22 cellular contexts compared by ENCODE assay signal in genomic region chr9:20012232-20012631, GRCh38.
DNase-seq lines count a peak whose midpoint lies in the region; ATAC-seq and TF ChIP-seq lines count a peak whose summit lies in the region.
"Had no signal": no experiment of that assay in that cellular context is flagged by ENCODE, and none has a peak within 500 bp of the region (broad histone marks: within the 10 kb centered on the region; RNA-seq: fewer than 3 reads in every experiment).

No MANE protein-coding gene starts in this region.

- intact Hi-C loops in activated T-helper 2 cell treated with anti-CD3 and anti-CD28 coated beads, Interferon-gamma antibody, Interleukin-2, Interleukin-4, amounts not matched to agents 10 μg/mL and 5 μg/mL and 100 μg/mL, durations not matched to agents 14 hours and 24 hours and 36 hours (cut with micrococcal nuclease): no loop called here
- intact Hi-C loops in dorsolateral prefrontal cortex (cut with DNase I): no loop called here

- no peak for TF ChIP-seq CTCF in dorsolateral prefrontal cortex (IDR thresholded peaks at IDR 0.05 in 54 of 56, conservative IDR thresholded peaks at IDR 0.05 in 2 of 56; ENCODE audit: low read depth in 1 of 56, partially characterized antibody in 56 of 56)

- peaks cover 13% of the 10 kb centered on the region for H3K36me3 Mint-ChIP-seq in activated T-helper 2 cell treated with anti-CD3 and anti-CD28 coated beads, Interferon-gamma antibody, Interleukin-2, Interleukin-4, amounts not matched to agents 10 μg/mL and 5 μg/mL and 100 μg/mL, durations not matched to agents 14 hours and 24 hours and 36 hours (ENCODE audit: low read depth)
- H3K36me3 Mint-ChIP-seq in natural killer cell treated with Interleukin-12 subunit alpha and Interleukin-12 subunit beta and Interleukin-15 and Interleukin-18, amount 100 ng/mL, for 72 hours: peaks cover 12% of the 10 kb centered on the region

- no peak overlapping the region for H3K4me3 Mint-ChIP-seq in activated T-helper 2 cell treated with anti-CD3 and anti-CD28 coated beads, Interferon-gamma antibody, Interleukin-2, Interleukin-4, amounts not matched to agents 10 μg/mL and 5 μg/mL and 100 μg/mL, durations not matched to agents 14 hours and 24 hours and 36 hours (ENCODE audit: low read depth)
- H3K4me3 Mint-ChIP-seq in natural killer cell treated with Interleukin-12 subunit alpha and Interleukin-12 subunit beta and Interleukin-15 and Interleukin-18, amount 100 ng/mL, for 72 hours: no peak overlapping the region
- H3K4me3 Mint-ChIP-seq: GM23338 had no signal

- peak overlapping the region; percentile 48 for H3K27ac Mint-ChIP-seq in activated T-helper 2 cell treated with anti-CD3 and anti-CD28 coated beads, Interferon-gamma antibody, Interleukin-2, Interleukin-4, amounts not matched to agents 10 μg/mL and 5 μg/mL and 100 μg/mL, durations not matched to agents 14 hours and 24 hours and 36 hours
- H3K27ac Mint-ChIP-seq in natural killer cell treated with Interleukin-12 subunit alpha and Interleukin-12 subunit beta and Interleukin-15 and Interleukin-18, amount 100 ng/mL, for 72 hours: no peak overlapping the region
- H3K27ac Mint-ChIP-seq: GM23338 had no signal

- peaks cover 21% of the 10 kb centered on the region for H3K9me3 Mint-ChIP-seq in activated T-helper 2 cell treated with anti-CD3 and anti-CD28 coated beads, Interferon-gamma antibody, Interleukin-2, Interleukin-4, amounts not matched to agents 10 μg/mL and 5 μg/mL and 100 μg/mL, durations not matched to agents 14 hours and 24 hours and 36 hours
- H3K9me3 Mint-ChIP-seq in natural killer cell treated with Interleukin-12 subunit alpha and Interleukin-12 subunit beta and Interleukin-15 and Interleukin-18, amount 100 ng/mL, for 72 hours: peaks cover 18% of the 10 kb centered on the region

- peak; percentile 38 to 41 for ATAC-seq in activated CD4-positive, CD25-positive, alpha-beta regulatory T cell treated with anti-CD3 and anti-CD28 coated beads, Interleukin-2, amount 50 U/mL, for 24 hours
- no peak for ATAC-seq in natural killer cell treated with Interleukin-12 subunit alpha and Interleukin-12 subunit beta and Interleukin-15 and Interleukin-18, amount 100 ng/mL, for 72 hours
- ATAC-seq: GM23338, PC-3 had no signal

- H3K27me3 ChIP-seq in dorsolateral prefrontal cortex: no peaks in the 10 kb centered on the region
- H3K27me3 ChIP-seq: MG63 had no signal

- no peak for DNase-seq in activated CD4-positive, CD25-positive, alpha-beta regulatory T cell treated with anti-CD3 and anti-CD28 coated beads, Interleukin-2, amount 50 U/mL, for 72 hours
- DNase-seq in activated effector memory CD4-positive, alpha-beta T cell treated with anti-CD3 and anti-CD28 coated beads, Interleukin-2, amount 50 U/mL, for 16 hours: peak; percentile 68
- DNase-seq in activated effector memory CD4-positive, alpha-beta T cell treated with Interleukin-2 at 50 U/mL for 16 hours: no peak
- DNase-seq in activated T-helper 2 cell treated with anti-CD3 and anti-CD28 coated beads, Interferon-gamma antibody, Interleukin-2, Interleukin-4, amounts not matched to agents 10 μg/mL and 5 μg/mL and 100 μg/mL, durations not matched to agents 14 hours and 24 hours and 36 hours (ENCODE audit: low spot score): no peak
- DNase-seq in stimulated activated CD4-positive, alpha-beta T cell treated with anti-CD3 and anti-CD28 coated beads, Interleukin-4, amount 100 ng/mL, for 1 hour: peak; percentile 12
- no peak for DNase-seq in dorsolateral prefrontal cortex
- DNase-seq in natural killer cell treated with Interleukin-12 subunit alpha and Interleukin-12 subunit beta and Interleukin-15 and Interleukin-18, amount 100 ng/mL, for 72 hours (ENCODE audit: low spot score): no peak
- DNase-seq: AML-193, HCEC 1CT, Kasumi-1, MG63, NCI-H1048, NCI-H1436, NCI-H1930, NCI-H345, NCI-H524 treated with DMSO at 0.1 percent for 48 hours, PC-3, RPMI8226 had no signal

- H3K27me3 Mint-ChIP-seq in activated T-helper 2 cell treated with anti-CD3 and anti-CD28 coated beads, Interferon-gamma antibody, Interleukin-2, Interleukin-4, amounts not matched to agents 10 μg/mL and 5 μg/mL and 100 μg/mL, durations not matched to agents 14 hours and 24 hours and 36 hours (ENCODE audit: low read depth): no peaks in the 10 kb centered on the region
- peaks cover 0 to 3% of the 10 kb centered on the region in 2 donors for H3K27me3 Mint-ChIP-seq in natural killer cell treated with Interleukin-12 subunit alpha and Interleukin-12 subunit beta and Interleukin-15 and Interleukin-18, amount 100 ng/mL, for 72 hours

- H3K27ac ChIP-seq in dorsolateral prefrontal cortex: no peak overlapping the region
- H3K27ac ChIP-seq: 22Rv1, C4-2B had no signal

- peaks cover 29% of the 10 kb centered on the region for H3K4me1 Mint-ChIP-seq in activated T-helper 2 cell treated with anti-CD3 and anti-CD28 coated beads, Interferon-gamma antibody, Interleukin-2, Interleukin-4, amounts not matched to agents 10 μg/mL and 5 μg/mL and 100 μg/mL, durations not matched to agents 14 hours and 24 hours and 36 hours (ENCODE audit: low read depth)
- peaks cover 6 to 12% of the 10 kb centered on the region in 2 donors for H3K4me1 Mint-ChIP-seq in natural killer cell treated with Interleukin-12 subunit alpha and Interleukin-12 subunit beta and Interleukin-15 and Interleukin-18, amount 100 ng/mL, for 72 hours (ENCODE audit: low read depth in 2 of 2)

- no peak overlapping the region for H3K4me3 ChIP-seq in dorsolateral prefrontal cortex
- H3K4me3 ChIP-seq: GM23338, MG63 had no signal

Comparison
In these comparisons a context has a peak if more than half of its experiments do, and no peak if none do; other contexts are left out.
1. DNase-seq: peak in activated effector memory CD4-positive, alpha-beta T cell treated with anti-CD3 and anti-CD28 coated beads, Interleukin-2, amount 50 U/mL, for 16 hours (single experiment) and stimulated activated CD4-positive, alpha-beta T cell treated with anti-CD3 and anti-CD28 coated beads, Interleukin-4, amount 100 ng/mL, for 1 hour (single experiment); none in activated CD4-positive, CD25-positive, alpha-beta regulatory T cell treated with anti-CD3 and anti-CD28 coated beads, Interleukin-2, amount 50 U/mL, for 72 hours (single experiment), activated effector memory CD4-positive, alpha-beta T cell treated with Interleukin-2 at 50 U/mL for 16 hours (single experiment), activated T-helper 2 cell treated with anti-CD3 and anti-CD28 coated beads, Interferon-gamma antibody, Interleukin-2, Interleukin-4, amounts not matched to agents 10 μg/mL and 5 μg/mL and 100 μg/mL, durations not matched to agents 14 hours and 24 hours and 36 hours (single experiment), dorsolateral prefrontal cortex (0 of 10) and natural killer cell treated with Interleukin-12 subunit alpha and Interleukin-12 subunit beta and Interleukin-15 and Interleukin-18, amount 100 ng/mL, for 72 hours (single experiment).
2. ATAC-seq: peak in activated CD4-positive, CD25-positive, alpha-beta regulatory T cell treated with anti-CD3 and anti-CD28 coated beads, Interleukin-2, amount 50 U/mL, for 24 hours (2 of 2); none in natural killer cell treated with Interleukin-12 subunit alpha and Interleukin-12 subunit beta and Interleukin-15 and Interleukin-18, amount 100 ng/mL, for 72 hours (0 of 2).